In genomic region chr2:235669269-235669831, GRCh38 we compare ENCODE assay signal across 8 cellular contexts.
DNase-seq lines count a peak whose midpoint lies in the region; ATAC-seq and TF ChIP-seq lines count a peak whose summit lies in the region.

No MANE protein-coding gene starts in this region.

- TF ChIP-seq CTCF in fibroblast of lung (conservative IDR thresholded peaks at IDR 0.05 in 1 of 2, IDR thresholded peaks at IDR 0.05 in 1 of 2; ENCODE audit: low read depth in 1 of 2, low read length in 2 of 2) (no peak), mucosa of descending colon (IDR thresholded peaks at IDR 0.05) (no peak)

- H3K36me3 ChIP-seq in GM23248 (ENCODE audit: low read depth) = no peaks in the 10 kb centered on the region
- no peaks in the 10 kb centered on the region for H3K36me3 ChIP-seq in fibroblast of lung (ENCODE audit: control insufficient read depth, insufficient read depth, low read length)
- H3K36me3 ChIP-seq in mucosa of descending colon (ENCODE audit: low read depth) = no peaks in the 10 kb centered on the region

- intact Hi-C loops in mucosa of descending colon (cut with DNase I, micrococcal nuclease) = no loop called here

- no peaks in the 10 kb centered on the region for H3K9me2 ChIP-seq in GM23248 (ENCODE audit: insufficient read depth)

- 2 to 3% methylated on average over 34 to 71 of the region's 77 CpGs for WGBS in GM23248 (ENCODE audit: low coverage in 1 of 2, low lambda C conversion rate in 2 of 2, missing lambda C conversion rate in 2 of 2), 2 experiments

- peaks cover 8% of the 10 kb centered on the region; the same call in 1 of the 2 replicates for H3F3A ChIP-seq in GM23248 (ENCODE audit: insufficient read depth)

- ATAC-seq in mucosa of descending colon (peak; percentile 87), GM19463 (IDR thresholded peaks at IDR 0.05; ENCODE audit: unreplicated experiment) (no peak), HG03571 (IDR thresholded peaks at IDR 0.05; ENCODE audit: unreplicated experiment) (no peak)

- H3K79me2 ChIP-seq in GM23248 (ENCODE audit: insufficient read depth) (peaks cover 58% of the 10 kb centered on the region), fibroblast of lung (ENCODE audit: control insufficient read depth, insufficient read depth, low read length) (no peaks in the 10 kb centered on the region)

- H3K27me3 ChIP-seq in GM23248 (replicated peaks; ENCODE audit: insufficient read depth) = no peaks in the 10 kb centered on the region
- H3K27me3 ChIP-seq in fibroblast of lung (ENCODE audit: control insufficient read depth, insufficient read depth, low read length) = no peaks in the 10 kb centered on the region

- H3K27ac ChIP-seq in GM23248 (no peak overlapping the region), fibroblast of lung (ENCODE audit: insufficient read depth, low read length) (no peak overlapping the region), substantia nigra (ENCODE audit: low read depth, low read length, poor library complexity, severe bottlenecking) (peak overlapping the region; percentile 38)

- H4K20me1 ChIP-seq in GM23248 (ENCODE audit: insufficient read depth) = no peaks in the 10 kb centered on the region
- H4K20me1 ChIP-seq in fibroblast of lung (ENCODE audit: control insufficient read depth, extremely low read depth, insufficient read depth, low read length) = no peaks in the 10 kb centered on the region

- in situ Hi-C loops in GM23248 (cut with MboI) = no loop called here

- H3K9ac ChIP-seq in GM23248 = no peak overlapping the region
- no peak overlapping the region for H3K9ac ChIP-seq in fibroblast of lung (ENCODE audit: insufficient read depth, low read length)

- H3K4me1 ChIP-seq in GM23248 (ENCODE audit: insufficient read depth) = peaks cover 10% of the 10 kb centered on the region
- H3K4me1 ChIP-seq in fibroblast of lung (ENCODE audit: control insufficient read depth, extremely low read depth, insufficient read depth, low read length) = peaks cover 9% of the 10 kb centered on the region
- H3K4me1 ChIP-seq in mucosa of descending colon (ENCODE audit: low read depth) = peaks cover 17% of the 10 kb centered on the region

- no peak overlapping the region for H2AFZ ChIP-seq in GM23248
- no peak overlapping the region for H2AFZ ChIP-seq in fibroblast of lung (ENCODE audit: low read length)

- no peaks in the 10 kb centered on the region for H3K9me3 ChIP-seq in GM23248 (ENCODE audit: low read depth)
- H3K9me3 ChIP-seq in fibroblast of lung (ENCODE audit: control insufficient read depth, insufficient read depth, low read depth, low read length) = no peaks in the 10 kb centered on the region
- no peaks in the 10 kb centered on the region for H3K9me3 ChIP-seq in mucosa of descending colon

- H3K4me3 ChIP-seq in GM23248 (no peak overlapping the region; the same call in 1 of the 2 replicates), fibroblast of lung (replicated peaks in 1 of 4; ENCODE audit: control extremely low read depth in 1 of 4, insufficient read depth in 1 of 4, low read depth in 3 of 4, low read length in 4 of 4) (peak overlapping the region in 3 of 4 experiments; percentile 13 to 58 (median 46)), mucosa of descending colon (peak overlapping the region; percentile 24)

- DNase-seq in GM23248 = peak; percentile 83
- DNase-seq in NCI-H2196 (lab: John Stamatoyannopoulos, UW; ENCODE audit: unreplicated experiment) = peak; percentile 92
- DNase-seq in activated CD8-positive, alpha-beta memory T cell treated with anti-CD3 and anti-CD28 coated beads, Interleukin-2, amount 50 U/mL, for 48 hours = peak; percentile 61
- peak; percentile 68 to 77 for DNase-seq in fibroblast of lung (ENCODE audit: low read depth in 2 of 2)
- peak; percentile 79 to 85 (median 79) for DNase-seq in mucosa of descending colon
- DNase-seq in substantia nigra (lab: John Stamatoyannopoulos, UW) = peak in 43 of 49 donors; percentile 28 to 88 (median 65)

- H3K4me2 ChIP-seq in GM23248 (ENCODE audit: unreplicated experiment) (no peak overlapping the region), fibroblast of lung (ENCODE audit: extremely low read depth, insufficient read depth, low read length) (peak overlapping the region; percentile 54)
